1 cellular context compared by ENCODE assay signal in the genomic region with DNA sequence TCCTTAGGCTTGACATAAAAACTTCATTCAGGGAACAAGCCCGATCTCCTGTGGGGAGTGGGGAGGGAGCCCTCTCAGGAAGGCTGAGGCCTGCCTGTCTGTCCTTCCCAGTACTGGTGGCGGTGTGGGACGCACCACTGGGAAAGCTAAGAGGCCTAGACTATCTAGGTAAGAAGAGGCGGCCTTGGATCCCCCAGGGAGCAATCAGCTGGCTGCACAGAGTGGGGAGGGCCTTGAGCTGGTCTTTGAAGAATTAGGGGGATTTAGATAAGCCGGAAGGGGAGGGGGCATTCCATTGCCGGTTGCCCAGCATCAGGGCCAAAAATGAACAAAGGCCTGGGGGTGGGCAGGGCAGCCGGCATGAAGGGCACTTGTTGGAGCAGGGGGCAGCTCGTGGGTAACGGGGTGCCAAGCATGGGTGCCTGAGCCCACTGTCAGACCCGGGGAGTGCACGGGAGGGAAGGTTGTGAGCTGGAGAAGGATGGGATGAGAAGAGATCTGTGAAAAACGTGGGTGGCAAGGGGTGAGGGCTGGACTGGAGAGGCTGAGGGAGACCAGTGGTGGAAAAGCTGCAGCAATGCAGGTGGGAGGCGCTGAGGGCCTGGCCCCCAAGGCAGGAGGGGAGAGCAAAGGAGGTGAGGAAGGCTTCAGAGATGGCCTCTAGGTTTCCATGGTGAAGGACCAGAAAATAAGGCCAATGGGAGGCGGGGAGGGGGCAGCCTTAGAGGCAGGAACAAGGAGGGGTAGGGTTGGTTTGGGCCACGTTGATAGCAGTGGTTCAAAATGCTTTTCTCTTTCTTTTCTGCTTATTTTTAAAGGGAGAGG.
TF ChIP-seq lines count a peak whose summit lies in the region.

No MANE protein-coding gene starts in this region.

TF ChIP-seq in HepG2, 621 proteins besides CTCF, POLR2A, EP300 and RAD21 (continued from another document and continues in another):
- TF ChIP-seq, protein P1, sequence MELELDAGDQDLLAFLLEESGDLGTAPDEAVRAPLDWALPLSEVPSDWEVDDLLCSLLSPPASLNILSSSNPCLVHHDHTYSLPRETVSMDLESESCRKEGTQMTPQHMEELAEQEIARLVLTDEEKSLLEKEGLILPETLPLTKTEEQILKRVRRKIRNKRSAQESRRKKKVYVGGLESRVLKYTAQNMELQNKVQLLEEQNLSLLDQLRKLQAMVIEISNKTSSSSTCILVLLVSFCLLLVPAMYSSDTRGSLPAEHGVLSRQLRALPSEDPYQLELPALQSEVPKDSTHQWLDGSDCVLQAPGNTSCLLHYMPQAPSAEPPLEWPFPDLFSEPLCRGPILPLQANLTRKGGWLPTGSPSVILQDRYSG (CRISPR knock-in tag; IDR thresholded peaks at IDR 0.05): no peak
- TF ChIP-seq ZNF550 (CRISPR knock-in tag; IDR thresholded peaks at IDR 0.05; ENCODE audit: borderline replicate concordance) (no peak), ZMYM4 (CRISPR knock-in tag; IDR thresholded peaks at IDR 0.05) (peak; percentile 44), RARA (CRISPR knock-in tag; IDR thresholded peaks at IDR 0.05) (0 out of 2 replicates have a peak, but pooled peaks have one; percentile 10), ZNF629 (CRISPR knock-in tag; conservative IDR thresholded peaks at IDR 0.05) (no peak), TCF7L2 (IDR thresholded peaks at IDR 0.05; ENCODE audit: low read depth, low read length) (no peak), ZNF775 (CRISPR knock-in tag; IDR thresholded peaks at IDR 0.05; ENCODE audit: borderline replicate concordance) (no peak), CEBPB (IDR thresholded peaks at IDR 0.05; ENCODE audit: borderline replicate concordance, low read depth, low read length) (no peak), GATAD1 (CRISPR knock-in tag; IDR thresholded peaks at IDR 0.05) (peak; percentile 44; the same call in 1 of the 2 replicates), AGO1 (IDR thresholded peaks at IDR 0.05; ENCODE audit: low read depth, low read length, poor library complexity, severe bottlenecking) (no peak), MBD4 (IDR thresholded peaks at IDR 0.05; ENCODE audit: borderline replicate concordance, low read length) (no peak), ZKSCAN8 (CRISPR knock-in tag; IDR thresholded peaks at IDR 0.05; ENCODE audit: borderline replicate concordance) (no peak), CENPT (CRISPR knock-in tag; IDR thresholded peaks at IDR 0.05; ENCODE audit: low read depth) (no peak), NR3C1 (CRISPR knock-in tag; IDR thresholded peaks at IDR 0.05) (no peak), CEBPG (CRISPR knock-in tag; IDR thresholded peaks at IDR 0.05) (peak; percentile 5; the same call in 1 of the 2 replicates), SRSF1 (optimal IDR thresholded peaks at IDR 0.05; ENCODE audit: low read depth, low read length) (no peak), SRY (CRISPR knock-in tag; IDR thresholded peaks at IDR 0.05) (0 out of 2 replicates have a peak, but pooled peaks have one; percentile 39), CBFB (CRISPR knock-in tag; IDR thresholded peaks at IDR 0.05) (no peak), ZNF460 (CRISPR knock-in tag; IDR thresholded peaks at IDR 0.05; ENCODE audit: borderline replicate concordance) (no peak), MZF1 (CRISPR knock-in tag; IDR thresholded peaks at IDR 0.05; ENCODE audit: borderline replicate concordance) (no peak), FIP1L1 (IDR thresholded peaks at IDR 0.05; ENCODE audit: borderline replicate concordance, insufficient read depth, low read depth, low read length) (no peak), ZNF431 (CRISPR knock-in tag; IDR thresholded peaks at IDR 0.05; ENCODE audit: borderline replicate concordance, low read depth) (0 out of 2 replicates have a peak, but pooled peaks have one; percentile 12), ZSCAN21 (CRISPR knock-in tag; IDR thresholded peaks at IDR 0.05; ENCODE audit: borderline replicate concordance) (no peak), HIVEP1 (CRISPR knock-in tag; IDR thresholded peaks at IDR 0.05) (no peak), ZMYM3 (CRISPR knock-in tag; IDR thresholded peaks at IDR 0.05) (0 out of 2 replicates have a peak, but pooled peaks have one; percentile 20), EHMT2 (IDR thresholded peaks at IDR 0.05; ENCODE audit: borderline replicate concordance, low read depth, low read length) (no peak), TAF15 (IDR thresholded peaks at IDR 0.05; ENCODE audit: low read depth, low read length, poor library complexity, severe bottlenecking) (no peak), SALL1 (CRISPR knock-in tag; IDR thresholded peaks at IDR 0.05) (peak; percentile 76), ATF7-NPFF (CRISPR knock-in tag; IDR thresholded peaks at IDR 0.05; ENCODE audit: low read depth) (no peak), RNF2 (conservative IDR thresholded peaks at IDR 0.05; ENCODE audit: low read depth) (no peak), RXRA (CRISPR knock-in tag; IDR thresholded peaks at IDR 0.05) (0 out of 2 replicates have a peak, but pooled peaks have one; percentile 39), ZKSCAN5 (CRISPR knock-in tag; IDR thresholded peaks at IDR 0.05) (0 out of 2 replicates have a peak, but pooled peaks have one; percentile 66), IRX3 (CRISPR knock-in tag; IDR thresholded peaks at IDR 0.05; ENCODE audit: borderline replicate concordance, low read depth) (no peak), ZNF3 (CRISPR knock-in tag; IDR thresholded peaks at IDR 0.05) (no peak), U2AF1 (optimal IDR thresholded peaks at IDR 0.05; ENCODE audit: low read depth, low read length) (no peak), GABPB1 (CRISPR knock-in tag; IDR thresholded peaks at IDR 0.05) (0 out of 2 replicates have a peak, but pooled peaks have one; percentile 25), JUND (CRISPR knock-in tag; IDR thresholded peaks at IDR 0.05) (no peak), ZNF614 (CRISPR knock-in tag; IDR thresholded peaks at IDR 0.05; ENCODE audit: borderline replicate concordance) (no peak), NFKB2 (CRISPR knock-in tag; IDR thresholded peaks at IDR 0.05; ENCODE audit: borderline replicate concordance) (no peak), MTA3 (CRISPR knock-in tag; IDR thresholded peaks at IDR 0.05) (no peak), ZNF761 (CRISPR knock-in tag; conservative IDR thresholded peaks at IDR 0.05) (no peak), REXO4 (CRISPR knock-in tag; IDR thresholded peaks at IDR 0.05; ENCODE audit: borderline replicate concordance) (no peak), ZNF468 (CRISPR knock-in tag; IDR thresholded peaks at IDR 0.05) (no peak), SMYD3 (CRISPR knock-in tag; IDR thresholded peaks at IDR 0.05) (no peak), TMF1 (CRISPR knock-in tag; IDR thresholded peaks at IDR 0.05; ENCODE audit: low read depth) (0 out of 2 replicates have a peak, but pooled peaks have one; percentile 44), ZNF34 (CRISPR knock-in tag; IDR thresholded peaks at IDR 0.05; ENCODE audit: borderline replicate concordance) (no peak), PHF20 (CRISPR knock-in tag; IDR thresholded peaks at IDR 0.05) (no peak), RFXAP (CRISPR knock-in tag; IDR thresholded peaks at IDR 0.05; ENCODE audit: borderline replicate concordance) (no peak), ZNF543 (CRISPR knock-in tag; IDR thresholded peaks at IDR 0.05) (no peak), MEIS2 (CRISPR knock-in tag; IDR thresholded peaks at IDR 0.05) (no peak), HNRNPK (IDR thresholded peaks at IDR 0.05; ENCODE audit: low read depth, low read length, poor library complexity, severe bottlenecking) (no peak), ZNF333 (CRISPR knock-in tag; IDR thresholded peaks at IDR 0.05; ENCODE audit: borderline replicate concordance) (no peak), ZSCAN22 (CRISPR knock-in tag; IDR thresholded peaks at IDR 0.05) (no peak), REPIN1 (CRISPR knock-in tag; IDR thresholded peaks at IDR 0.05; ENCODE audit: borderline replicate concordance, low read depth) (0 out of 2 replicates have a peak, but pooled peaks have one; percentile 36)
- TF ChIP-seq, protein P2, sequence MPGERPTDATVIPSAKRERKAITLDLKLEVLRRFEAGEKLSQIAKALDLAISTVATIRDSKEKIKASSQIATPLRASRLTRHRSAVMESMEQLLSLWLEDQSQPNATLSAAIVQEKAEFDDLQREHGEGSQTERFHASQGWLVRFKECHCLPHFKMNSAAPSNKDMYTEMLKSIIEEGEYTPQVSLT (CRISPR knock-in tag; IDR thresholded peaks at IDR 0.05; ENCODE audit: borderline replicate concordance, low read depth): no peak
- TF ChIP-seq, protein P3, sequence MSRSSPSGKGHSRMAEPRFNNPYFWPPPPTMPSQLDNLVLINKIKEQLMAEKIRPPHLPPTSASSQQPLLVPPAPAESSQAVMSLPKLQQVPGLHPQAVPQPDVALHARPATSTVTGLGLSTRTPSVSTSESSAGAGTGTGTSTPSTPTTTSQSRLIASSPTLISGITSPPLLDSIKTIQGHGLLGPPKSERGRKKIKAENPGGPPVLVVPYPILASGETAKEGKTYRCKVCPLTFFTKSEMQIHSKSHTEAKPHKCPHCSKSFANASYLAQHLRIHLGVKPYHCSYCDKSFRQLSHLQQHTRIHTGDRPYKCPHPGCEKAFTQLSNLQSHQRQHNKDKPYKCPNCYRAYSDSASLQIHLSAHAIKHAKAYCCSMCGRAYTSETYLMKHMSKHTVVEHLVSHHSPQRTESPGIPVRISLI (CRISPR knock-in tag; IDR thresholded peaks at IDR 0.05; ENCODE audit: borderline replicate concordance): no peak
- TF ChIP-seq, protein P4, sequence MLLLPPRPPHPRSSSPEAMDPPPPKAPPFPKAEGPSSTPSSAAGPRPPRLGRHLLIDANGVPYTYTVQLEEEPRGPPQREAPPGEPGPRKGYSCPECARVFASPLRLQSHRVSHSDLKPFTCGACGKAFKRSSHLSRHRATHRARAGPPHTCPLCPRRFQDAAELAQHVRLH (CRISPR knock-in tag; IDR thresholded peaks at IDR 0.05; ENCODE audit: borderline replicate concordance, low read depth): no peak
- TF ChIP-seq, protein P5, sequence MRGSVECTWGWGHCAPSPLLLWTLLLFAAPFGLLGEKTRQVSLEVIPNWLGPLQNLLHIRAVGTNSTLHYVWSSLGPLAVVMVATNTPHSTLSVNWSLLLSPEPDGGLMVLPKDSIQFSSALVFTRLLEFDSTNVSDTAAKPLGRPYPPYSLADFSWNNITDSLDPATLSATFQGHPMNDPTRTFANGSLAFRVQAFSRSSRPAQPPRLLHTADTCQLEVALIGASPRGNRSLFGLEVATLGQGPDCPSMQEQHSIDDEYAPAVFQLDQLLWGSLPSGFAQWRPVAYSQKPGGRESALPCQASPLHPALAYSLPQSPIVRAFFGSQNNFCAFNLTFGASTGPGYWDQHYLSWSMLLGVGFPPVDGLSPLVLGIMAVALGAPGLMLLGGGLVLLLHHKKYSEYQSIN (CRISPR knock-in tag; IDR thresholded peaks at IDR 0.05; ENCODE audit: borderline replicate concordance): no peak
- TF ChIP-seq, protein P6, sequence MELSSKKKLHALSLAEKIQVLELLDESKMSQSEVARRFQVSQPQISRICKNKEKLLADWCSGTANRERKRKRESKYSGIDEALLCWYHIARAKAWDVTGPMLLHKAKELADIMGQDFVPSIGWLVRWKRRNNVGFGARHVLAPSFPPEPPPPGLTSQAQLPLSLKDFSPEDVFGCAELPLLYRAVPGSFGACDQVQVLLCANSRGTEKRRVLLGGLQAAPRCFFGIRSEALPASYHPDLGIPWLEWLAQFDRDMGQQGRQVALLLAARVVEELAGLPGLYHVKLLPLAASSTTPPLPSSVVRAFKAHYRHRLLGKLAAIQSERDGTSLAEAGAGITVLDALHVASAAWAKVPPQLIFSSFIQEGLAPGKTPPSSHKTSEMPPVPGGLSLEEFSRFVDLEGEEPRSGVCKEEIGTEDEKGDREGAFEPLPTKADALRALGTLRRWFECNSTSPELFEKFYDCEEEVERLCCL (CRISPR knock-in tag; IDR thresholded peaks at IDR 0.05; ENCODE audit: borderline replicate concordance): no peak
- TF ChIP-seq, protein P7, sequence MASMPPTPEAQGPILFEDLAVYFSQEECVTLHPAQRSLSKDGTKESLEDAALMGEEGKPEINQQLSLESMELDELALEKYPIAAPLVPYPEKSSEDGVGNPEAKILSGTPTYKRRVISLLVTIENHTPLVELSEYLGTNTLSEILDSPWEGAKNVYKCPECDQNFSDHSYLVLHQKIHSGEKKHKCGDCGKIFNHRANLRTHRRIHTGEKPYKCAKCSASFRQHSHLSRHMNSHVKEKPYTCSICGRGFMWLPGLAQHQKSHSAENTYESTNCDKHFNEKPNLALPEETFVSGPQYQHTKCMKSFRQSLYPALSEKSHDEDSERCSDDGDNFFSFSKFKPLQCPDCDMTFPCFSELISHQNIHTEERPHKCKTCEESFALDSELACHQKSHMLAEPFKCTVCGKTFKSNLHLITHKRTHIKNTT (CRISPR knock-in tag; IDR thresholded peaks at IDR 0.05): no peak
- TF ChIP-seq, protein P8, sequence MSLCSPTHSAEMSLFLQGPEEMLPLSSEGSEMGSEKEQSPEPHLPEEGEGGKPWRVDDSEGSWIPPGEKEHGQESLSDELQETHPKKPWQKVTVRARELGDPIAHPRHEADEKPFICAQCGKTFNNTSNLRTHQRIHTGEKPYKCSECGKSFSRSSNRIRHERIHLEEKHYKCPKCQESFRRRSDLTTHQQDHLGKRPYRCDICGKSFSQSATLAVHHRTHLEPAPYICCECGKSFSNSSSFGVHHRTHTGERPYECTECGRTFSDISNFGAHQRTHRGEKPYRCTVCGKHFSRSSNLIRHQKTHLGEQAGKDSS (CRISPR knock-in tag; IDR thresholded peaks at IDR 0.05; ENCODE audit: borderline replicate concordance, low read depth): no peak
- TF ChIP-seq, protein P9, sequence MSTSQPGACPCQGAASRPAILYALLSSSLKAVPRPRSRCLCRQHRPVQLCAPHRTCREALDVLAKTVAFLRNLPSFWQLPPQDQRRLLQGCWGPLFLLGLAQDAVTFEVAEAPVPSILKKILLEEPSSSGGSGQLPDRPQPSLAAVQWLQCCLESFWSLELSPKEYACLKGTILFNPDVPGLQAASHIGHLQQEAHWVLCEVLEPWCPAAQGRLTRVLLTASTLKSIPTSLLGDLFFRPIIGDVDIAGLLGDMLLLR (CRISPR knock-in tag; IDR thresholded peaks at IDR 0.05): no peak
- TF ChIP-seq, protein P10, sequence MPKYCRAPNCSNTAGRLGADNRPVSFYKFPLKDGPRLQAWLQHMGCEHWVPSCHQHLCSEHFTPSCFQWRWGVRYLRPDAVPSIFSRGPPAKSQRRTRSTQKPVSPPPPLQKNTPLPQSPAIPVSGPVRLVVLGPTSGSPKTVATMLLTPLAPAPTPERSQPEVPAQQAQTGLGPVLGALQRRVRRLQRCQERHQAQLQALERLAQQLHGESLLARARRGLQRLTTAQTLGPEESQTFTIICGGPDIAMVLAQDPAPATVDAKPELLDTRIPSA (CRISPR knock-in tag; IDR thresholded peaks at IDR 0.05; ENCODE audit: borderline replicate concordance): no peak
- TF ChIP-seq, protein P11, sequence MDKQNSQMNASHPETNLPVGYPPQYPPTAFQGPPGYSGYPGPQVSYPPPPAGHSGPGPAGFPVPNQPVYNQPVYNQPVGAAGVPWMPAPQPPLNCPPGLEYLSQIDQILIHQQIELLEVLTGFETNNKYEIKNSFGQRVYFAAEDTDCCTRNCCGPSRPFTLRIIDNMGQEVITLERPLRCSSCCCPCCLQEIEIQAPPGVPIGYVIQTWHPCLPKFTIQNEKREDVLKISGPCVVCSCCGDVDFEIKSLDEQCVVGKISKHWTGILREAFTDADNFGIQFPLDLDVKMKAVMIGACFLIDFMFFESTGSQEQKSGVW (CRISPR knock-in tag; IDR thresholded peaks at IDR 0.05; ENCODE audit: borderline replicate concordance): no peak
